Comparison of ENCODE assay signal across 1 cellular context in genomic region chr14:37698840-37699777, GRCh38.
TF ChIP-seq lines count a peak whose summit lies in the region.

No MANE protein-coding gene starts in this region.

TF ChIP-seq in HepG2, 621 proteins besides CTCF, POLR2A, EP300 and RAD21 (continued from another document and continues in another):
- TF ChIP-seq NBN (conservative IDR thresholded peaks at IDR 0.05) (no peak), STAG1 (CRISPR knock-in tag; IDR thresholded peaks at IDR 0.05) (peak; percentile 4; the same call in 1 of the 2 replicates), MEIS2 (CRISPR knock-in tag; IDR thresholded peaks at IDR 0.05) (no peak), MED8 (CRISPR knock-in tag; IDR thresholded peaks at IDR 0.05; ENCODE audit: insufficient replicate concordance) (no peak), SALL1 (CRISPR knock-in tag; IDR thresholded peaks at IDR 0.05) (peak; percentile 72), CBX5 (CRISPR knock-in tag; IDR thresholded peaks at IDR 0.05; ENCODE audit: borderline replicate concordance) (no peak), ZNF251 (CRISPR knock-in tag; IDR thresholded peaks at IDR 0.05) (no peak), GFI1 (CRISPR knock-in tag; IDR thresholded peaks at IDR 0.05; ENCODE audit: borderline replicate concordance) (peak; percentile 81), ZNF552 (CRISPR knock-in tag; IDR thresholded peaks at IDR 0.05; ENCODE audit: borderline replicate concordance) (no peak), CAMTA2 (CRISPR knock-in tag; IDR thresholded peaks at IDR 0.05; ENCODE audit: borderline replicate concordance) (no peak), ZNF543 (CRISPR knock-in tag; IDR thresholded peaks at IDR 0.05) (no peak; the same call in 1 of the 2 replicates), ZNF615 (CRISPR knock-in tag; IDR thresholded peaks at IDR 0.05; ENCODE audit: borderline replicate concordance) (0 out of 2 replicates have a peak, but pooled peaks have one; percentile 38), SYNCRIP (IDR thresholded peaks at IDR 0.05; ENCODE audit: insufficient read depth, low read depth, low read length) (no peak), ZNF747 (CRISPR knock-in tag; IDR thresholded peaks at IDR 0.05; ENCODE audit: borderline replicate concordance) (peak; percentile 31; the same call in 1 of the 2 replicates), SPEN (CRISPR knock-in tag; IDR thresholded peaks at IDR 0.05; ENCODE audit: low read depth) (0 out of 2 replicates have a peak, but pooled peaks have one; percentile 25), EED (CRISPR knock-in tag; IDR thresholded peaks at IDR 0.05) (no peak), ZNF256 (CRISPR knock-in tag; conservative IDR thresholded peaks at IDR 0.05) (0 out of 2 replicates have a peak, but pooled peaks have one; percentile 7), ZNF781 (CRISPR knock-in tag; IDR thresholded peaks at IDR 0.05; ENCODE audit: borderline replicate concordance, not compliant biosample characterization) (no peak), ZNF737 (CRISPR knock-in tag; IDR thresholded peaks at IDR 0.05; ENCODE audit: borderline replicate concordance) (no peak), TMF1 (CRISPR knock-in tag; IDR thresholded peaks at IDR 0.05; ENCODE audit: low read depth) (no peak), KDM5B (CRISPR knock-in tag; IDR thresholded peaks at IDR 0.05; ENCODE audit: borderline replicate concordance) (no peak), ZNF264 (CRISPR knock-in tag; IDR thresholded peaks at IDR 0.05) (no peak; the same call in 1 of the 2 replicates), CHD4 (IDR thresholded peaks at IDR 0.05; ENCODE audit: borderline replicate concordance, low read length) (peak; percentile 43; the same call in 1 of the 2 replicates), SMARCC2 (IDR thresholded peaks at IDR 0.05) (no peak), TP53 (CRISPR knock-in tag; conservative IDR thresholded peaks at IDR 0.05) (no peak), HOXA9 (CRISPR knock-in tag; IDR thresholded peaks at IDR 0.05; ENCODE audit: borderline replicate concordance) (no peak), ZBTB39 (CRISPR knock-in tag; IDR thresholded peaks at IDR 0.05) (no peak), TCF7 (IDR thresholded peaks at IDR 0.05; ENCODE audit: low read depth) (peak; percentile 45; the same call in 1 of the 2 replicates), ZBTB43 (CRISPR knock-in tag; conservative IDR thresholded peaks at IDR 0.05) (peak; percentile 65; the same call in 1 of the 2 replicates), ZSCAN29 (CRISPR knock-in tag; conservative IDR thresholded peaks at IDR 0.05) (peak; percentile 88; the same call in 1 of the 2 replicates), ZNF703 (CRISPR knock-in tag; IDR thresholded peaks at IDR 0.05; ENCODE audit: borderline replicate concordance) (no peak), KLF12 (CRISPR knock-in tag; IDR thresholded peaks at IDR 0.05; ENCODE audit: borderline replicate concordance) (peak; percentile 59; the same call in 1 of the 2 replicates), ZBTB42 (CRISPR knock-in tag; IDR thresholded peaks at IDR 0.05) (peak; percentile 69; the same call in 1 of the 2 replicates), SOX6 (IDR thresholded peaks at IDR 0.05) (no peak), SOX6 (CRISPR knock-in tag; IDR thresholded peaks at IDR 0.05) (peak; percentile 68), ZNF143 (CRISPR knock-in tag; IDR thresholded peaks at IDR 0.05) (no peak), ZNF761 (CRISPR knock-in tag; conservative IDR thresholded peaks at IDR 0.05) (peak; percentile 89)
- TF ChIP-seq, protein P1, sequence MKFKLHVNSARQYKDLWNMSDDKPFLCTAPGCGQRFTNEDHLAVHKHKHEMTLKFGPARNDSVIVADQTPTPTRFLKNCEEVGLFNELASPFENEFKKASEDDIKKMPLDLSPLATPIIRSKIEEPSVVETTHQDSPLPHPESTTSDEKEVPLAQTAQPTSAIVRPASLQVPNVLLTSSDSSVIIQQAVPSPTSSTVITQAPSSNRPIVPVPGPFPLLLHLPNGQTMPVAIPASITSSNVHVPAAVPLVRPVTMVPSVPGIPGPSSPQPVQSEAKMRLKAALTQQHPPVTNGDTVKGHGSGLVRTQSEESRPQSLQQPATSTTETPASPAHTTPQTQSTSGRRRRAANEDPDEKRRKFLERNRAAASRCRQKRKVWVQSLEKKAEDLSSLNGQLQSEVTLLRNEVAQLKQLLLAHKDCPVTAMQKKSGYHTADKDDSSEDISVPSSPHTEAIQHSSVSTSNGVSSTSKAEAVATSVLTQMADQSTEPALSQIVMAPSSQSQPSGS (CRISPR knock-in tag; IDR thresholded peaks at IDR 0.05): 0 out of 2 replicates have a peak, but pooled peaks have one; percentile 50
- TF ChIP-seq, protein P2, sequence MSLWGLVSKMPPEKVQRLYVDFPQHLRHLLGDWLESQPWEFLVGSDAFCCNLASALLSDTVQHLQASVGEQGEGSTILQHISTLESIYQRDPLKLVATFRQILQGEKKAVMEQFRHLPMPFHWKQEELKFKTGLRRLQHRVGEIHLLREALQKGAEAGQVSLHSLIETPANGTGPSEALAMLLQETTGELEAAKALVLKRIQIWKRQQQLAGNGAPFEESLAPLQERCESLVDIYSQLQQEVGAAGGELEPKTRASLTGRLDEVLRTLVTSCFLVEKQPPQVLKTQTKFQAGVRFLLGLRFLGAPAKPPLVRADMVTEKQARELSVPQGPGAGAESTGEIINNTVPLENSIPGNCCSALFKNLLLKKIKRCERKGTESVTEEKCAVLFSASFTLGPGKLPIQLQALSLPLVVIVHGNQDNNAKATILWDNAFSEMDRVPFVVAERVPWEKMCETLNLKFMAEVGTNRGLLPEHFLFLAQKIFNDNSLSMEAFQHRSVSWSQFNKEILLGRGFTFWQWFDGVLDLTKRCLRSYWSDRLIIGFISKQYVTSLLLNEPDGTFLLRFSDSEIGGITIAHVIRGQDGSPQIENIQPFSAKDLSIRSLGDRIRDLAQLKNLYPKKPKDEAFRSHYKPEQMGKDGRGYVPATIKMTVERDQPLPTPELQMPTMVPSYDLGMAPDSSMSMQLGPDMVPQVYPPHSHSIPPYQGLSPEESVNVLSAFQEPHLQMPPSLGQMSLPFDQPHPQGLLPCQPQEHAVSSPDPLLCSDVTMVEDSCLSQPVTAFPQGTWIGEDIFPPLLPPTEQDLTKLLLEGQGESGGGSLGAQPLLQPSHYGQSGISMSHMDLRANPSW (CRISPR knock-in tag; IDR thresholded peaks at IDR 0.05; ENCODE audit: borderline replicate concordance): no peak
- TF ChIP-seq, protein P3, sequence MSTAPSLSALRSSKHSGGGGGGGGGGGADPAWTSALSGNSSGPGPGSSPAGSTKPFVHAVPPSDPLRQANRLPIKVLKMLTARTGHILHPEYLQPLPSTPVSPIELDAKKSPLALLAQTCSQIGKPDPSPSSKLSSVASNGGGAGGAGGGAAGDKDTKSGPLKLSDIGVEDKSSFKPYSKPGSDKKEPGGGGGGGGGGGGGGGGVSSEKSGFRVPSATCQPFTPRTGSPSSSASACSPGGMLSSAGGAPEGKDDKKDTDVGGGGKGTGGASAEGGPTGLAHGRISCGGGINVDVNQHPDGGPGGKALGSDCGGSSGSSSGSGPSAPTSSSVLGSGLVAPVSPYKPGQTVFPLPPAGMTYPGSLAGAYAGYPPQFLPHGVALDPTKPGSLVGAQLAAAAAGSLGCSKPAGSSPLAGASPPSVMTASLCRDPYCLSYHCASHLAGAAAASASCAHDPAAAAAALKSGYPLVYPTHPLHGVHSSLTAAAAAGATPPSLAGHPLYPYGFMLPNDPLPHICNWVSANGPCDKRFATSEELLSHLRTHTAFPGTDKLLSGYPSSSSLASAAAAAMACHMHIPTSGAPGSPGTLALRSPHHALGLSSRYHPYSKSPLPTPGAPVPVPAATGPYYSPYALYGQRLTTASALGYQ (CRISPR knock-in tag; IDR thresholded peaks at IDR 0.05): 0 out of 2 replicates have a peak, but pooled peaks have one; percentile 38
- TF ChIP-seq, protein P4, sequence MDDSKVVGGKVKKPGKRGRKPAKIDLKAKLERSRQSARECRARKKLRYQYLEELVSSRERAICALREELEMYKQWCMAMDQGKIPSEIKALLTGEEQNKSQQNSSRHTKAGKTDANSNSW (CRISPR knock-in tag; IDR thresholded peaks at IDR 0.05; ENCODE audit: borderline replicate concordance): no peak
- TF ChIP-seq, protein P5, sequence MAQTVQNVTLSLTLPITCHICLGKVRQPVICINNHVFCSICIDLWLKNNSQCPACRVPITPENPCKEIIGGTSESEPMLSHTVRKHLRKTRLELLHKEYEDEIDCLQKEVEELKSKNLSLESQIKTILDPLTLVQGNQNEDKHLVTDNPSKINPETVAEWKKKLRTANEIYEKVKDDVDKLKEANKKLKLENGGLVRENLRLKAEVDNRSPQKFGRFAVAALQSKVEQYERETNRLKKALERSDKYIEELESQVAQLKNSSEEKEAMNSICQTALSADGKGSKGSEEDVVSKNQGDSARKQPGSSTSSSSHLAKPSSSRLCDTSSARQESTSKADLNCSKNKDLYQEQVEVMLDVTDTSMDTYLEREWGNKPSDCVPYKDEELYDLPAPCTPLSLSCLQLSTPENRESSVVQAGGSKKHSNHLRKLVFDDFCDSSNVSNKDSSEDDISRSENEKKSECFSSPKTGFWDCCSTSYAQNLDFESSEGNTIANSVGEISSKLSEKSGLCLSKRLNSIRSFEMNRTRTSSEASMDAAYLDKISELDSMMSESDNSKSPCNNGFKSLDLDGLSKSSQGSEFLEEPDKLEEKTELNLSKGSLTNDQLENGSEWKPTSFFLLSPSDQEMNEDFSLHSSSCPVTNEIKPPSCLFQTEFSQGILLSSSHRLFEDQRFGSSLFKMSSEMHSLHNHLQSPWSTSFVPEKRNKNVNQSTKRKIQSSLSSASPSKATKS (CRISPR knock-in tag; IDR thresholded peaks at IDR 0.05): no peak
- TF ChIP-seq, protein P6, sequence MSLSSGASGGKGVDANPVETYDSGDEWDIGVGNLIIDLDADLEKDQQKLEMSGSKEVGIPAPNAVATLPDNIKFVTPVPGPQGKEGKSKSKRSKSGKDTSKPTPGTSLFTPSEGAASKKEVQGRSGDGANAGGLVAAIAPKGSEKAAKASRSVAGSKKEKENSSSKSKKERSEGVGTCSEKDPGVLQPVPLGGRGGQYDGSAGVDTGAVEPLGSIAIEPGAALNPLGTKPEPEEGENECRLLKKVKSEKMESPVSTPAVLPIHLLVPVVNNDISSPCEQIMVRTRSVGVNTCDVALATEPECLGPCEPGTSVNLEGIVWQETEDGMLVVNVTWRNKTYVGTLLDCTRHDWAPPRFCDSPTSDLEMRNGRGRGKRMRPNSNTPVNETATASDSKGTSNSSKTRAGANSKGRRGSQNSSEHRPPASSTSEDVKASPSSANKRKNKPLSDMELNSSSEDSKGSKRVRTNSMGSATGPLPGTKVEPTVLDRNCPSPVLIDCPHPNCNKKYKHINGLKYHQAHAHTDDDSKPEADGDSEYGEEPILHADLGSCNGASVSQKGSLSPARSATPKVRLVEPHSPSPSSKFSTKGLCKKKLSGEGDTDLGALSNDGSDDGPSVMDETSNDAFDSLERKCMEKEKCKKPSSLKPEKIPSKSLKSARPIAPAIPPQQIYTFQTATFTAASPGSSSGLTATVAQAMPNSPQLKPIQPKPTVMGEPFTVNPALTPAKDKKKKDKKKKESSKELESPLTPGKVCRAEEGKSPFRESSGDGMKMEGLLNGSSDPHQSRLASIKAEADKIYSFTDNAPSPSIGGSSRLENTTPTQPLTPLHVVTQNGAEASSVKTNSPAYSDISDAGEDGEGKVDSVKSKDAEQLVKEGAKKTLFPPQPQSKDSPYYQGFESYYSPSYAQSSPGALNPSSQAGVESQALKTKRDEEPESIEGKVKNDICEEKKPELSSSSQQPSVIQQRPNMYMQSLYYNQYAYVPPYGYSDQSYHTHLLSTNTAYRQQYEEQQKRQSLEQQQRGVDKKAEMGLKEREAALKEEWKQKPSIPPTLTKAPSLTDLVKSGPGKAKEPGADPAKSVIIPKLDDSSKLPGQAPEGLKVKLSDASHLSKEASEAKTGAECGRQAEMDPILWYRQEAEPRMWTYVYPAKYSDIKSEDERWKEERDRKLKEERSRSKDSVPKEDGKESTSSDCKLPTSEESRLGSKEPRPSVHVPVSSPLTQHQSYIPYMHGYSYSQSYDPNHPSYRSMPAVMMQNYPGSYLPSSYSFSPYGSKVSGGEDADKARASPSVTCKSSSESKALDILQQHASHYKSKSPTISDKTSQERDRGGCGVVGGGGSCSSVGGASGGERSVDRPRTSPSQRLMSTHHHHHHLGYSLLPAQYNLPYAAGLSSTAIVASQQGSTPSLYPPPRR (CRISPR knock-in tag; IDR thresholded peaks at IDR 0.05; ENCODE audit: borderline replicate concordance): peak; percentile 74; the same call in 1 of the 2 replicates
- TF ChIP-seq, protein P7, sequence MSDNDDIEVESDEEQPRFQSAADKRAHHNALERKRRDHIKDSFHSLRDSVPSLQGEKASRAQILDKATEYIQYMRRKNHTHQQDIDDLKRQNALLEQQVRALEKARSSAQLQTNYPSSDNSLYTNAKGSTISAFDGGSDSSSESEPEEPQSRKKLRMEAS (IDR thresholded peaks at IDR 0.05): 0 out of 2 replicates have a peak, but pooled peaks have one; percentile 11
